In genomic region chr19:36837902-36838783, GRCh38 we compare ENCODE assay signal across 8 cellular contexts. TPM values are rescaled to one million over a fixed set of nuclear protein-coding genes. Genes with fewer than 3 reads are reported as not detected.
A peak's percentile ranks its signal among the peaks of the same experiment; 100 is the strongest.
DNase-seq lines count a peak whose midpoint lies in the region; ATAC-seq and TF ChIP-seq lines count a peak whose summit lies in the region.

Gene ZNF790 (minus strand): TSS chr19:36838387. CDS start chr19:36825619, 12,768 bp downstream.

- no peak for TF ChIP-seq EP300 in esophagus muscularis mucosa (IDR thresholded peaks at IDR 0.05)

- H3K9me2 ChIP-seq in OCI-LY7 (ENCODE audit: insufficient read depth, low read length): no peaks in the 10 kb centered on the region

- no peaks in the 10 kb centered on the region for H3K27me3 ChIP-seq in CD4-positive, alpha-beta T cell (ENCODE audit: control insufficient read depth, insufficient read depth, low read length)
- H3K27me3 ChIP-seq in esophagus muscularis mucosa (no peaks in the 10 kb centered on the region), muscle layer of colon (ENCODE audit: control insufficient read depth in 1 of 2, insufficient read depth in 2 of 2, low read length in 2 of 2) (no peaks in the 10 kb centered on the region)

- H3K4me3 ChIP-seq in OCI-LY7 (ENCODE audit: low read depth, low read length, poor library complexity, severe bottlenecking) (no peak within 1 kb of the TSS), esophagus muscularis mucosa (peak within 1 kb of the TSS; percentile 62 to 88 (median 80)), muscle layer of colon (ENCODE audit: low read depth in 1 of 2, low read length in 2 of 2) (peak within 1 kb of the TSS; percentile 67 to 84)

- H2AFZ ChIP-seq in OCI-LY7 (ENCODE audit: low read length): no peak within 1 kb of the TSS

- H3K4me1 ChIP-seq in OCI-LY7 (ENCODE audit: insufficient read depth, low read length, poor library complexity, severe bottlenecking) (no peaks in the 10 kb centered on the region), esophagus muscularis mucosa (peaks cover 19 to 25% (median 19%) of the 10 kb centered on the region in 4 donors), muscle layer of colon (ENCODE audit: insufficient read depth, low read length) (peaks cover 10% of the 10 kb centered on the region)

- CTCF ChIA-PET in CD4-positive, alpha-beta T cell (lab: Charles Lee): interaction anchor here (1.2 to 2.0 kb wide), 3 partner anchors 13 to 460 kb away, joined by 4 to 13 read pairs (median 5); partner anchors contain the start of gene ZNF345
- CTCF ChIA-PET in OCI-LY7 (lab: Charles Lee; ENCODE audit: unreplicated experiment): no interaction called here

- no peaks in the 10 kb centered on the region for H4K20me1 ChIP-seq in OCI-LY7 (ENCODE audit: insufficient read depth, low read length)

- TF ChIP-seq CTCF in CD4-positive, alpha-beta T cell (IDR thresholded peaks at IDR 0.05): no peak
- no peak for TF ChIP-seq CTCF in OCI-LY7 (conservative IDR thresholded peaks at IDR 0.05; ENCODE audit: low read length)
- TF ChIP-seq CTCF in esophagus muscularis mucosa (IDR thresholded peaks at IDR 0.05): no peak

- WGBS in esophagus muscularis mucosa: 2% methylated on average over 27 of the region's 56 CpGs

- H3K9ac ChIP-seq in muscle layer of colon (ENCODE audit: low read length): peak within 1 kb of the TSS; percentile 55

- H3K36me3 Mint-ChIP-seq in CD4-positive, alpha-beta T cell (ENCODE audit: low read depth): peaks cover 57% of the 10 kb centered on the region
- peaks cover 35% of the 10 kb centered on the region for H3K36me3 Mint-ChIP-seq in activated T-cell treated with anti-CD3 and anti-CD28 coated beads, Interleukin-2, amount 50 U/mL, for 4 hours (ENCODE audit: insufficient read depth)

- H3K79me2 ChIP-seq in OCI-LY7 (ENCODE audit: insufficient read depth, low read depth, low read length): no peaks in the 10 kb centered on the region

- H3K4me3 Mint-ChIP-seq in CD4-positive, alpha-beta T cell: no peak within 1 kb of the TSS
- H3K4me3 Mint-ChIP-seq in activated T-cell treated with anti-CD3 and anti-CD28 coated beads, Interleukin-2, amount 50 U/mL, for 4 hours: no peak within 1 kb of the TSS

- no peak for TF ChIP-seq POLR2A in esophagus muscularis mucosa (IDR thresholded peaks at IDR 0.05; ENCODE audit: low read depth)

- H3K36me3 ChIP-seq in OCI-LY7 (ENCODE audit: insufficient read depth, low read length): peaks cover 7% of the 10 kb centered on the region; the same call in 1 of the 2 replicates
- peaks cover 8 to 34% (median 21%) of the 10 kb centered on the region in 4 donors for H3K36me3 ChIP-seq in esophagus muscularis mucosa
- no peaks in the 10 kb centered on the region for H3K36me3 ChIP-seq in muscle layer of colon (ENCODE audit: insufficient read depth, low read length)

- H3K27ac ChIP-seq in CD4-positive, alpha-beta T cell (ENCODE audit: low read depth, low read length): peak within 1 kb of the TSS; percentile 90
- H3K27ac ChIP-seq in OCI-LY7 (ENCODE audit: low read depth, low read length, poor library complexity, severe bottlenecking) (no peak within 1 kb of the TSS), esophagus muscularis mucosa (replicated peaks in 1 of 4) (peak within 1 kb of the TSS; percentile 85 to 90 (median 88)), muscle layer of colon (ENCODE audit: low read depth, low read length) (peak within 1 kb of the TSS; percentile 70)

- no peaks in the 10 kb centered on the region for H3K27me3 Mint-ChIP-seq in CD4-positive, alpha-beta T cell
- no peaks in the 10 kb centered on the region for H3K27me3 Mint-ChIP-seq in activated T-cell treated with anti-CD3 and anti-CD28 coated beads, Interleukin-2, amount 50 U/mL, for 4 hours (ENCODE audit: low read depth)

- intact Hi-C loops in CD4-positive, alpha-beta T cell (cut with DNase I, micrococcal nuclease): loop anchor here (1.0 to 10.0 kb wide), 11 partner anchors 12 to 353 kb away; partner anchors contain the start of genes ZNF345 (in 2 of the 2), ZNF568 (in 2 of the 2), ZNF829 (in 2 of the 2) and ZNF850 (in 2 of the 2)
- intact Hi-C loops in OCI-LY7 (cut with micrococcal nuclease; ENCODE audit: unreplicated experiment): no loop called here
- intact Hi-C loops in esophagus muscularis mucosa (cut with DNase I): loop anchor here (5.0 kb wide), 2 partner anchors 41 to 66 kb away; partner anchors contain the start of gene ZNF850

- BruUV-seq in OCI-LY7 (replicated peaks; lab: Mats Ljungman, UMichigan): no TSS peak

- H3K9me3 ChIP-seq in CD4-positive, alpha-beta T cell (ENCODE audit: control insufficient read depth, low read length): peaks cover 40% of the 10 kb centered on the region
- H3K9me3 ChIP-seq in OCI-LY7 (ENCODE audit: low read length) (no peaks in the 10 kb centered on the region; the same call in 1 of the 2 replicates), esophagus muscularis mucosa (peaks cover 0 to 36% (median 29%) of the 10 kb centered on the region in 4 donors), muscle layer of colon (ENCODE audit: low read length) (peaks cover 15% of the 10 kb centered on the region)

- H3K27ac Mint-ChIP-seq in CD4-positive, alpha-beta T cell: no peak within 1 kb of the TSS

- 0 out of 2 replicates have a peak within 1 kb of the TSS, but pooled peaks have one; percentile 16 for H3K4me2 ChIP-seq in OCI-LY7 (ENCODE audit: low read length)

- H3K4me1 Mint-ChIP-seq in CD4-positive, alpha-beta T cell (ENCODE audit: low read depth): peaks cover 9% of the 10 kb centered on the region
- peaks cover 12% of the 10 kb centered on the region for H3K4me1 Mint-ChIP-seq in activated T-cell treated with anti-CD3 and anti-CD28 coated beads, Interleukin-2, amount 50 U/mL, for 4 hours (ENCODE audit: low read depth)

- peak; percentile 69 to 85 (median 73) for DNase-seq in CD4-positive, alpha-beta T cell
- DNase-seq in HK-2 (ENCODE audit: unreplicated experiment) (peak; percentile 90), OCI-LY7 (ENCODE audit: low spot score) (no peak), esophagus muscularis mucosa (ENCODE audit: extremely low spot score) (peak; percentile 98)
- peak; percentile 73 for DNase-seq in activated T-cell treated with anti-CD3 and anti-CD28 coated beads, Interleukin-2, amount 50 U/mL, for 4 hours
- peak; percentile 59 to 61 for DNase-seq in stimulated activated CD8-positive, alpha-beta memory T cell treated with anti-CD3 and anti-CD28 coated beads, Interleukin-7, amount 100 ng/mL, for 1 hour (ENCODE audit: low read depth in 2 of 2)

- ATAC-seq in CD4-positive, alpha-beta T cell (ENCODE audit: poor library complexity): peak; percentile 88
- ATAC-seq in GM19452 (IDR thresholded peaks at IDR 0.05; ENCODE audit: unreplicated experiment): peak; percentile 92
- ATAC-seq in activated T-cell treated with anti-CD3 and anti-CD28 coated beads, Interleukin-2, amount 50 U/mL, for 4 hours: peak; percentile 97 to 98

- POLR2A ChIA-PET in CD4-positive, alpha-beta T cell (lab: Charles Lee): interaction anchor here (0.6 to 3.5 kb wide), 18 partner anchors 11 to 756 kb away, joined by 3 to 167 read pairs (median 6); partner anchors contain the start of genes ZFP14, ZNF345, ZNF382 and ZNF383
- POLR2A ChIA-PET in OCI-LY7 (lab: Charles Lee): no interaction called here

- H3K9me3 Mint-ChIP-seq in CD4-positive, alpha-beta T cell: peaks cover 8% of the 10 kb centered on the region
- peaks cover 36% of the 10 kb centered on the region for H3K9me3 Mint-ChIP-seq in activated T-cell treated with anti-CD3 and anti-CD28 coated beads, Interleukin-2, amount 50 U/mL, for 4 hours

RNA-seq across cellular contexts. Expression of gene ZNF790, which starts in this region (rescaled TPM):
- total RNA-seq in CD4-positive, alpha-beta T cell: 1 to 10 TPM; 2.9 to 3.5 TPM
- 4.3 and 5.4 TPM in 2 replicates for total RNA-seq in OCI-LY7 (2014; rRNA removed; shearing (Covaris generic))
- total RNA-seq in OCI-LY7 (2022) (2.7 and 3.0 TPM in 2 replicates), esophagus muscularis mucosa (10 to 100 TPM in 1 of 4 donors, 1 to 10 TPM in 3; 5.8 to 11.1 (median 7.8) TPM)
- total RNA-seq in activated T-cell treated with anti-CD3 and anti-CD28 coated beads, Interleukin-2, amount 50 U/mL, for 4 hours: 1 to 10 TPM; 3.5 to 4.5 (median 4.4) TPM
